ENCODE assay signal across 31 cellular contexts in the genomic region with DNA sequence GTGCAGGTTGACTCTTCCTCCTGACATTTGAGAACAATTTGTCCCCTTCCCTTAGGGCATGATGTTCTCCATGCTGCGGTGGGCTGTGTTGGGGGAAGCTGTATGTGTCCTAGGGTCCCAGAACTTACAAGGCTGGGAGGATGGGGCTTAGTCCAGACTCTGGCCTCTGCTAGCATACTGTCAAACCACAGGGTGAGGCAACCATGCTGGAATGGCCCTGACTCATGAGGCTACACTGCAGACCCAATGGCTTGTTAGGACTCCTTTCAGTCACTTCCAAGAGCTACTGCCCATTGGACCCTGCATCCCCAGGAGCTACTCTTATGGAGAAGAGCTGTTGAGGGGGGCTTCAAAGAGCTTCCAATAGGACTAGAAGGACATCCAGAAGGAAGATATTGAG. TPM values are rescaled to one million over a fixed set of nuclear protein-coding genes. Genes with fewer than 3 reads are reported as not detected.
DNase-seq lines count a peak whose midpoint lies in the region; ATAC-seq and TF ChIP-seq lines count a peak whose summit lies in the region.
"Had no signal": no experiment of that assay in that cellular context is flagged by ENCODE, and none has a peak within 500 bp of the region (broad histone marks: within the 10 kb centered on the region; RNA-seq: fewer than 3 reads in every experiment).

No MANE protein-coding gene starts in this region.

- no peaks in the 10 kb centered on the region for H3K9me3 ChIP-seq in RWPE2 (ENCODE audit: severe bottlenecking)
- H3K9me3 ChIP-seq in fibroblast of lung (ENCODE audit: control insufficient read depth, insufficient read depth, low read depth, low read length): no peaks in the 10 kb centered on the region
- H3K9me3 ChIP-seq in CD4-positive, alpha-beta memory T cell (ENCODE audit: control insufficient read depth in 1 of 2, low read length in 2 of 2): no peaks in the 10 kb centered on the region
- H3K9me3 ChIP-seq: left ventricle myocardium inferior, right lobe of liver, tibial nerve had no signal

- H3K27me3 ChIP-seq in RWPE2 (ENCODE audit: insufficient read depth, poor library complexity, severe bottlenecking) (no peaks in the 10 kb centered on the region), fibroblast of lung (ENCODE audit: control insufficient read depth, insufficient read depth, low read length) (peaks cover 2% of the 10 kb centered on the region)
- no peaks in the 10 kb centered on the region for H3K27me3 ChIP-seq in CD4-positive, alpha-beta memory T cell (ENCODE audit: insufficient read depth, low read length)
- H3K27me3 ChIP-seq: right lobe of liver, tibial nerve had no signal

- DNase-seq in HCEC 1CT (peak; percentile 62), RWPE2 (ENCODE audit: low spot score) (no peak), fibroblast of lung (ENCODE audit: low read depth in 2 of 2) (peak; percentile 22 to 67), GM13976 (ENCODE audit: low spot score) (no peak)
- DNase-seq in stimulated activated effector memory CD8-positive, alpha-beta T cell treated with anti-CD3 and anti-CD28 coated beads, Interleukin-12 subunit alpha, Interleukin-12 subunit beta, amount 100 ng/mL, for 72 hours (ENCODE audit: low spot score in 2 of 2): no peak
- DNase-seq in CD4-positive, alpha-beta memory T cell: no peak
- DNase-seq: activated CD4-positive, alpha-beta T cell treated with anti-CD3 and anti-CD28 coated beads for 36 hours; activated naive CD4-positive, alpha-beta T cell treated with anti-CD3 and anti-CD28 coated beads for 36 hours; activated T-cell treated with anti-CD3 and anti-CD28 coated beads, Interleukin-2, amount 50 U/mL, for 1 hour; aorta; CD4-positive, alpha-beta T cell; DMS 273 treated with DMSO at 0.1 percent for 48 hours; foreskin melanocyte; GDM1; hippocampal formation; immature natural killer cell; Karpas-422; left ventricle myocardium inferior; NCI-H1092 treated with DMSO at 0.1 percent for 48 hours; NCI-H1930; NCI-H526; right lobe of liver had no signal

- H3K27ac ChIP-seq in RWPE2 (ENCODE audit: poor library complexity, severe bottlenecking) (no peak overlapping the region), fibroblast of lung (ENCODE audit: insufficient read depth, low read length) (no peak overlapping the region)
- no peak overlapping the region for H3K27ac ChIP-seq in CD4-positive, alpha-beta memory T cell (ENCODE audit: low read depth, low read length)
- H3K27ac ChIP-seq: left ventricle myocardium inferior, parathyroid adenoma, right lobe of liver, tibial nerve had no signal

- H2AFZ ChIP-seq in fibroblast of lung (ENCODE audit: low read length): no peak overlapping the region
- H2AFZ ChIP-seq: parathyroid adenoma had no signal

- no peaks in the 10 kb centered on the region for H3K27me3 Mint-ChIP-seq in CD4-positive, alpha-beta memory T cell
- H3K27me3 Mint-ChIP-seq: CD4-positive, alpha-beta T cell; natural killer cell treated with Interleukin-12 subunit alpha and Interleukin-12 subunit beta and Interleukin-15 and Interleukin-18, amount 100 ng/mL, for 72 hours had no signal

- H3K4me2 ChIP-seq in fibroblast of lung (ENCODE audit: extremely low read depth, insufficient read depth, low read length): no peak overlapping the region

- H3K27ac Mint-ChIP-seq in stimulated activated effector memory CD8-positive, alpha-beta T cell treated with anti-CD3 and anti-CD28 coated beads, Interleukin-12 subunit alpha, Interleukin-12 subunit beta, amount 100 ng/mL, for 72 hours: peak overlapping the region; percentile 84
- H3K27ac Mint-ChIP-seq in CD4-positive, alpha-beta memory T cell: no peak overlapping the region
- H3K27ac Mint-ChIP-seq: activated CD4-positive, alpha-beta T cell treated with anti-CD3 and anti-CD28 coated beads for 36 hours; activated naive CD4-positive, alpha-beta T cell treated with anti-CD3 and anti-CD28 coated beads for 36 hours; CD4-positive, alpha-beta T cell; mesothelial cell of epicardium; natural killer cell treated with Interleukin-12 subunit alpha and Interleukin-12 subunit beta and Interleukin-15 and Interleukin-18, amount 100 ng/mL, for 72 hours had no signal

- intact Hi-C loops in CD4-positive, alpha-beta memory T cell (cut with micrococcal nuclease): no loop called here

- H3K4me1 ChIP-seq in RWPE2 (ENCODE audit: insufficient read depth, poor library complexity, severe bottlenecking) (no peaks in the 10 kb centered on the region), fibroblast of lung (ENCODE audit: control insufficient read depth, extremely low read depth, insufficient read depth, low read length) (peaks cover 6% of the 10 kb centered on the region)
- no peaks in the 10 kb centered on the region for H3K4me1 ChIP-seq in CD4-positive, alpha-beta memory T cell (ENCODE audit: insufficient read depth, low read length)
- H3K4me1 ChIP-seq: left ventricle myocardium inferior, right lobe of liver, tibial nerve had no signal

- CTCF ChIA-PET in CD4-positive, alpha-beta memory T cell (lab: Charles Lee; ENCODE audit: partially characterized antibody): no interaction called here

- H3K36me3 Mint-ChIP-seq in stimulated activated effector memory CD8-positive, alpha-beta T cell treated with anti-CD3 and anti-CD28 coated beads, Interleukin-12 subunit alpha, Interleukin-12 subunit beta, amount 100 ng/mL, for 72 hours: peaks cover 82% of the 10 kb centered on the region
- peaks cover 19 to 28% of the 10 kb centered on the region in 2 donors for H3K36me3 Mint-ChIP-seq in CD4-positive, alpha-beta memory T cell
- H3K36me3 Mint-ChIP-seq: mesothelial cell of epicardium had no signal

- peaks cover 30% of the 10 kb centered on the region for H3K4me1 Mint-ChIP-seq in stimulated activated effector memory CD8-positive, alpha-beta T cell treated with anti-CD3 and anti-CD28 coated beads, Interleukin-12 subunit alpha, Interleukin-12 subunit beta, amount 100 ng/mL, for 72 hours
- H3K4me1 Mint-ChIP-seq in CD4-positive, alpha-beta memory T cell: peaks cover 5 to 37% (median 10%) of the 10 kb centered on the region in 4 donors
- H3K4me1 Mint-ChIP-seq: activated CD4-positive, alpha-beta T cell treated with anti-CD3 and anti-CD28 coated beads for 36 hours; mesothelial cell of epicardium had no signal

- no peaks in the 10 kb centered on the region for H4K20me1 ChIP-seq in fibroblast of lung (ENCODE audit: control insufficient read depth, extremely low read depth, insufficient read depth, low read length)

- H3K36me3 ChIP-seq in RWPE2 (ENCODE audit: low read depth) (no peaks in the 10 kb centered on the region), fibroblast of lung (ENCODE audit: control insufficient read depth, insufficient read depth, low read length) (no peaks in the 10 kb centered on the region)
- H3K36me3 ChIP-seq in CD4-positive, alpha-beta memory T cell (ENCODE audit: insufficient read depth, low read length): no peaks in the 10 kb centered on the region
- H3K36me3 ChIP-seq: right lobe of liver, tibial nerve had no signal

- POLR2A ChIA-PET in CD4-positive, alpha-beta memory T cell (lab: Charles Lee; ENCODE audit: partially characterized antibody): no interaction called here

- TF ChIP-seq CTCF in RWPE2 (IDR thresholded peaks at IDR 0.05; ENCODE audit: poor library complexity, severe bottlenecking) (no peak), fibroblast of lung (conservative IDR thresholded peaks at IDR 0.05 in 1 of 2, IDR thresholded peaks at IDR 0.05 in 1 of 2; ENCODE audit: low read depth in 1 of 2, low read length in 2 of 2) (no peak), GM13976 (IDR thresholded peaks at IDR 0.05; ENCODE audit: borderline replicate concordance, control extremely low read depth, extremely low read depth, insufficient read depth, missing control alignments) (no peak)

- in situ Hi-C loops in GM13976 (cut with MboI; ENCODE audit: low sequenced_read_pairs, unreplicated experiment): loop anchor here (25.0 kb wide), 1 partner anchor 492 kb away; no protein-coding TSS in a partner anchor

- H3K9me3 Mint-ChIP-seq in stimulated activated effector memory CD8-positive, alpha-beta T cell treated with anti-CD3 and anti-CD28 coated beads, Interleukin-12 subunit alpha, Interleukin-12 subunit beta, amount 100 ng/mL, for 72 hours: no peaks in the 10 kb centered on the region
- H3K9me3 Mint-ChIP-seq in CD4-positive, alpha-beta memory T cell: peaks cover 0 to 3% (median 0%) of the 10 kb centered on the region in 8 donors
- H3K9me3 Mint-ChIP-seq: activated naive CD4-positive, alpha-beta T cell treated with anti-CD3 and anti-CD28 coated beads for 36 hours; CD4-positive, alpha-beta T cell; central memory CD8-positive, alpha-beta T cell; mesothelial cell of epicardium; natural killer cell treated with Interleukin-12 subunit alpha and Interleukin-12 subunit beta and Interleukin-15 and Interleukin-18, amount 100 ng/mL, for 72 hours had no signal

- H3K9ac ChIP-seq in fibroblast of lung (ENCODE audit: insufficient read depth, low read length): no peak overlapping the region
- H3K9ac ChIP-seq: parathyroid adenoma had no signal

- ATAC-seq in RWPE2 (ENCODE audit: low read depth) (0 out of 3 replicates have a peak, but pooled peaks have one; percentile 41), GM18519 (IDR thresholded peaks at IDR 0.05; ENCODE audit: low FRiP score, unreplicated experiment) (no peak)
- peak; percentile 33 for ATAC-seq in stimulated activated effector memory CD8-positive, alpha-beta T cell treated with anti-CD3 and anti-CD28 coated beads, Interleukin-12 subunit alpha, Interleukin-12 subunit beta, amount 100 ng/mL, for 72 hours
- ATAC-seq: activated CD4-positive, alpha-beta T cell treated with anti-CD3 and anti-CD28 coated beads for 36 hours; natural killer cell treated with Interleukin-12 subunit alpha and Interleukin-12 subunit beta and Interleukin-15 and Interleukin-18, amount 100 ng/mL, for 72 hours; right lobe of liver had no signal

- H3K4me3 ChIP-seq in RWPE2 (ENCODE audit: severe bottlenecking) (no peak overlapping the region), fibroblast of lung (replicated peaks in 1 of 4; ENCODE audit: control extremely low read depth in 1 of 4, insufficient read depth in 1 of 4, low read depth in 3 of 4, low read length in 4 of 4) (no peak overlapping the region)
- H3K4me3 ChIP-seq in CD4-positive, alpha-beta memory T cell (ENCODE audit: low read length in 2 of 2): no peak overlapping the region
- H3K4me3 ChIP-seq: left ventricle myocardium inferior, right lobe of liver, tibial nerve had no signal

- H3K79me2 ChIP-seq in fibroblast of lung (ENCODE audit: control insufficient read depth, insufficient read depth, low read length): no peaks in the 10 kb centered on the region
- H3K79me2 ChIP-seq: parathyroid adenoma had no signal

- no peak overlapping the region for H3K4me3 Mint-ChIP-seq in stimulated activated effector memory CD8-positive, alpha-beta T cell treated with anti-CD3 and anti-CD28 coated beads, Interleukin-12 subunit alpha, Interleukin-12 subunit beta, amount 100 ng/mL, for 72 hours
- no peak overlapping the region for H3K4me3 Mint-ChIP-seq in CD4-positive, alpha-beta memory T cell
- H3K4me3 Mint-ChIP-seq: activated CD4-positive, alpha-beta T cell treated with anti-CD3 and anti-CD28 coated beads for 36 hours; activated naive CD4-positive, alpha-beta T cell treated with anti-CD3 and anti-CD28 coated beads for 36 hours; CD4-positive, alpha-beta T cell; central memory CD8-positive, alpha-beta T cell; immature natural killer cell; mesothelial cell of epicardium; natural killer cell treated with Interleukin-12 subunit alpha and Interleukin-12 subunit beta and Interleukin-15 and Interleukin-18, amount 100 ng/mL, for 72 hours had no signal

RNA-seq across cellular contexts. Expression of a gene that starts 20.1 kb away (rescaled TPM):
- not detected in 2 replicates for total RNA-seq in fibroblast of lung
- polyA plus RNA-seq in fibroblast of lung: not detected in 2 replicates
- not detected in 2 replicates for polyA plus RNA-seq in fibroblast of lung (2012)
- not detected in 2 replicates for polyA minus RNA-seq in fibroblast of lung (ENCODE audit: low replicate concordance)
- total RNA-seq in CD4-positive, alpha-beta memory T cell: not detected
- polyA plus RNA-seq in CD4-positive, alpha-beta memory T cell: not detected
- total RNA-seq: activated CD4-positive, alpha-beta T cell treated with anti-CD3 and anti-CD28 coated beads for 36 hours; activated naive CD4-positive, alpha-beta T cell treated with anti-CD3 and anti-CD28 coated beads for 36 hours; aorta; CD4-positive, alpha-beta T cell; dermis microvascular lymphatic vessel endothelial cell; H1; left ventricle myocardium inferior; mesothelial cell of epicardium; right lobe of liver; T-helper 1 cell treated with Interleukin-12 subunit alpha and Interleukin-12 subunit beta and Interleukin-4 antibody, amounts not matched to agents 30 ng/mL and 1 ng/mL, for 36 hours had no signal
- polyA plus RNA-seq: aorta, H1, immature natural killer cell had no signal

RNA-seq across cellular contexts. Expression of a gene that starts 34.2 kb away (rescaled TPM):
- total RNA-seq in fibroblast of lung: 0.26 TPM in 1 of 2 replicates, not detected in the other
- polyA plus RNA-seq in fibroblast of lung: 0.18 TPM in 1 of 2 replicates, not detected in the other
- polyA plus RNA-seq in fibroblast of lung (2012): 0.06 TPM in 1 of 2 replicates, not detected in the other
- polyA minus RNA-seq in fibroblast of lung (ENCODE audit: low replicate concordance): not detected in 2 replicates
- 10 to 100 TPM; 27.7 to 30.4 TPM for total RNA-seq in CD4-positive, alpha-beta memory T cell
- polyA plus RNA-seq in CD4-positive, alpha-beta memory T cell: 100 to 1,000 TPM in 1 of 2 donors, 10 to 100 TPM in 1; 86.9 to 101 TPM
- total RNA-seq: H1, mesothelial cell of epicardium had no signal
- polyA plus RNA-seq: H1 had no signal

RNA-seq across cellular contexts. Expression of a gene that starts 38.6 kb away (rescaled TPM):
- 4.4 and 8.1 TPM in 2 replicates for total RNA-seq in fibroblast of lung
- 4.5 and 27.9 TPM in 2 replicates for polyA plus RNA-seq in fibroblast of lung
- 4.1 and 25.2 TPM in 2 replicates for polyA plus RNA-seq in fibroblast of lung (2012)
- polyA minus RNA-seq in fibroblast of lung (ENCODE audit: low replicate concordance): 3.7 and 19.5 TPM in 2 replicates
- not detected for total RNA-seq in CD4-positive, alpha-beta memory T cell
- not detected for polyA plus RNA-seq in CD4-positive, alpha-beta memory T cell
- total RNA-seq: activated naive CD4-positive, alpha-beta T cell treated with anti-CD3 and anti-CD28 coated beads for 36 hours had no signal

Comparison
In these comparisons a context has a peak if more than half of its experiments do, and no peak if none do; other contexts are left out.
1. DNase-seq: peak in HCEC 1CT (single experiment) and fibroblast of lung (2 of 2); none in RWPE2 (single experiment), stimulated activated effector memory CD8-positive, alpha-beta T cell treated with anti-CD3 and anti-CD28 coated beads, Interleukin-12 subunit alpha, Interleukin-12 subunit beta, amount 100 ng/mL, for 72 hours (0 of 2), GM13976 (single experiment) and CD4-positive, alpha-beta memory T cell (0 of 5).
2. RNA of a gene that starts 34.2 kb away (total RNA-seq): 27.7 to 30.4 TPM in CD4-positive, alpha-beta memory T cell; 0.26 TPM in fibroblast of lung; every median in the first group is over 10 times any median in the second.